ENCODE assay signal across 8 cellular contexts in the genomic region with DNA sequence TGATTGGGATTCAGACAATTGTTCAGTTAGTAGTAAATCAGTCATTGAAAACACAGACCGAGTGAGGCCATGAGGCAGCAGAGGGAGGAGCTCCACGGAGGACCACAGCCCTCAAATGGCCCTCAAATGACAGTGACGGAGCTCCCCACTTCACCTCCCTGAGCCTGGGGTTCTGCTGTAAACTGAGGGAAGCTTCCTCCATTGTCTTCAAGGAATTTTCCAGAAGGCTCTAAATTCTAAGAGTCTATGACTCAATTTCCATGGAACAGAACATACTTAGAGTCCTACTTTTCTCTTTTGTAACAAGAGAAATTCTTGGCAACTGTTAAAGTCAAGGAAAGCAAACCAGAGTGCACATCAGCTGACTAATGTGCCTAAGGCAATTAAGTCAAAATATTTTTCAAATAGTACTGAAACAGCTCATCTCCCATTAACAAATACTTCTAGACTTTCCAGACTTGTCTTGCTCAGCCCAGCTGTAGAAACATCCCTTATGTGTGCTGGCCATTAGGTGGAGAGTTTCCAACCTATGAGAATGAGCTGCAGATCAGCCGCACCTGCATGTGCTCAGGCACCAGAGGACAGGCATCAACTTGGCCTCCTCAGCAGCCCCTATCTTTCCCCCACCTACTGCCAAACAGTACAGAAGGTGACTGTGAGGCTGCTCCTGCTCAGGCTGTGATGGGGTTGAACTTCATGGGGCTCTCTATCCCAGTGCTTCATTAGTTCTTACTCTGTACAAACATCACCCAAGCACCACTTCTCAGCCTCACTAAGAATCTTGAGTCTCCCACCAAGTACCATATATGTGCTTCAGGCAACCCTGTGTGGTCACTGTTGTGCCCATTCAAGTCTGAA. TPM values are rescaled to one million over a fixed set of nuclear protein-coding genes. Genes with fewer than 3 reads are reported as not detected.
DNase-seq lines count a peak whose midpoint lies in the region; TF ChIP-seq lines count a peak whose summit lies in the region.

No MANE protein-coding gene starts in this region.

- H3K27ac ChIP-seq in right atrium auricular region: peak overlapping the region; percentile 76 to 79
- peak overlapping the region in 11 of 21 experiments; percentile 21 to 77 (median 38) for H3K27ac ChIP-seq in skin epidermis

- H3K36me3 ChIP-seq in right atrium auricular region (no peaks in the 10 kb centered on the region), H7 (replicated peaks; ENCODE audit: control insufficient read depth, insufficient read depth, low read length) (no peaks in the 10 kb centered on the region)

- no peak overlapping the region for H3K4me3 ChIP-seq in right atrium auricular region
- no peak overlapping the region for H3K4me3 ChIP-seq in skin epidermis
- no peak overlapping the region for H3K4me3 ChIP-seq in H7 (ENCODE audit: insufficient read depth, low read depth, low read length)

- no peak for TF ChIP-seq CTCF in right atrium auricular region (IDR thresholded peaks at IDR 0.05)

- no peaks in the 10 kb centered on the region for H3K9me3 ChIP-seq in right atrium auricular region

- no peaks in the 10 kb centered on the region for H3K27me3 ChIP-seq in right atrium auricular region
- no peaks in the 10 kb centered on the region for H3K27me3 ChIP-seq in H7 (ENCODE audit: control insufficient read depth, insufficient read depth, low read length)

- DNase-seq in GM04504 (ENCODE audit: low read depth): peak; percentile 86
- DNase-seq in brain pericyte (ENCODE audit: low read depth, low spot score): peak; percentile 15
- DNase-seq in right atrium auricular region (ENCODE audit: low spot score): no peak
- no peak for DNase-seq in H7
- DNase-seq in mucosa of gallbladder (ENCODE audit: low spot score): no peak
- DNase-seq in germinal center (ENCODE audit: low spot score): no peak
- DNase-seq in activated CD8-positive, alpha-beta memory T cell treated with anti-CD3 and anti-CD28 coated beads, Interleukin-2, amount 50 U/mL, for 4 hours: no peak

- peaks cover 4 to 38% of the 10 kb centered on the region in 2 donors for H3K4me1 ChIP-seq in right atrium auricular region

RNA-seq across cellular contexts. Expression of a gene that starts 32.3 kb away (rescaled TPM):
- total RNA-seq in right atrium auricular region (10 to 100 TPM; 42.6 to 44.4 TPM), mucosa of gallbladder (74.9 TPM)
- total RNA-seq in H7 (2014; rRNA removed; shearing (Covaris generic)): 4.7 and 7.3 TPM in 2 replicates

Comparison
In these comparisons a context has a peak if more than half of its experiments do, and no peak if none do; other contexts are left out.
1. DNase-seq: peak in GM04504 (single experiment) and brain pericyte (single experiment); none in right atrium auricular region (single experiment), H7 (single experiment), mucosa of gallbladder (single experiment), germinal center (single experiment) and activated CD8-positive, alpha-beta memory T cell treated with anti-CD3 and anti-CD28 coated beads, Interleukin-2, amount 50 U/mL, for 4 hours (single experiment).